ENCODE assay signal across 1 cellular context in genomic region chr19:984165-984967, GRCh38.
TF ChIP-seq lines count a peak whose summit lies in the region.

Gene WDR18 (plus strand): TSS chr19:984345. CDS start chr19:984354, 9 bp downstream.

TF ChIP-seq in HepG2, 621 proteins besides CTCF, POLR2A, EP300 and RAD21 (continued from another document and continues in another):
- TF ChIP-seq, protein P1, sequence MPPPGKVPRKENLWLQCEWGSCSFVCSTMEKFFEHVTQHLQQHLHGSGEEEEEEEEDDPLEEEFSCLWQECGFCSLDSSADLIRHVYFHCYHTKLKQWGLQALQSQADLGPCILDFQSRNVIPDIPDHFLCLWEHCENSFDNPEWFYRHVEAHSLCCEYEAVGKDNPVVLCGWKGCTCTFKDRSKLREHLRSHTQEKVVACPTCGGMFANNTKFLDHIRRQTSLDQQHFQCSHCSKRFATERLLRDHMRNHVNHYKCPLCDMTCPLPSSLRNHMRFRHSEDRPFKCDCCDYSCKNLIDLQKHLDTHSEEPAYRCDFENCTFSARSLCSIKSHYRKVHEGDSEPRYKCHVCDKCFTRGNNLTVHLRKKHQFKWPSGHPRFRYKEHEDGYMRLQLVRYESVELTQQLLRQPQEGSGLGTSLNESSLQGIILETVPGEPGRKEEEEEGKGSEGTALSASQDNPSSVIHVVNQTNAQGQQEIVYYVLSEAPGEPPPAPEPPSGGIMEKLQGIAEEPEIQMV (CRISPR knock-in tag; IDR thresholded peaks at IDR 0.05; ENCODE audit: low read depth), result peak; percentile 65; the same call in 1 of the 2 replicates
- peak; percentile 20; the same call in 1 of the 2 replicates for TF ChIP-seq ZNF205 (CRISPR knock-in tag; IDR thresholded peaks at IDR 0.05)
- TF ChIP-seq, protein P2, sequence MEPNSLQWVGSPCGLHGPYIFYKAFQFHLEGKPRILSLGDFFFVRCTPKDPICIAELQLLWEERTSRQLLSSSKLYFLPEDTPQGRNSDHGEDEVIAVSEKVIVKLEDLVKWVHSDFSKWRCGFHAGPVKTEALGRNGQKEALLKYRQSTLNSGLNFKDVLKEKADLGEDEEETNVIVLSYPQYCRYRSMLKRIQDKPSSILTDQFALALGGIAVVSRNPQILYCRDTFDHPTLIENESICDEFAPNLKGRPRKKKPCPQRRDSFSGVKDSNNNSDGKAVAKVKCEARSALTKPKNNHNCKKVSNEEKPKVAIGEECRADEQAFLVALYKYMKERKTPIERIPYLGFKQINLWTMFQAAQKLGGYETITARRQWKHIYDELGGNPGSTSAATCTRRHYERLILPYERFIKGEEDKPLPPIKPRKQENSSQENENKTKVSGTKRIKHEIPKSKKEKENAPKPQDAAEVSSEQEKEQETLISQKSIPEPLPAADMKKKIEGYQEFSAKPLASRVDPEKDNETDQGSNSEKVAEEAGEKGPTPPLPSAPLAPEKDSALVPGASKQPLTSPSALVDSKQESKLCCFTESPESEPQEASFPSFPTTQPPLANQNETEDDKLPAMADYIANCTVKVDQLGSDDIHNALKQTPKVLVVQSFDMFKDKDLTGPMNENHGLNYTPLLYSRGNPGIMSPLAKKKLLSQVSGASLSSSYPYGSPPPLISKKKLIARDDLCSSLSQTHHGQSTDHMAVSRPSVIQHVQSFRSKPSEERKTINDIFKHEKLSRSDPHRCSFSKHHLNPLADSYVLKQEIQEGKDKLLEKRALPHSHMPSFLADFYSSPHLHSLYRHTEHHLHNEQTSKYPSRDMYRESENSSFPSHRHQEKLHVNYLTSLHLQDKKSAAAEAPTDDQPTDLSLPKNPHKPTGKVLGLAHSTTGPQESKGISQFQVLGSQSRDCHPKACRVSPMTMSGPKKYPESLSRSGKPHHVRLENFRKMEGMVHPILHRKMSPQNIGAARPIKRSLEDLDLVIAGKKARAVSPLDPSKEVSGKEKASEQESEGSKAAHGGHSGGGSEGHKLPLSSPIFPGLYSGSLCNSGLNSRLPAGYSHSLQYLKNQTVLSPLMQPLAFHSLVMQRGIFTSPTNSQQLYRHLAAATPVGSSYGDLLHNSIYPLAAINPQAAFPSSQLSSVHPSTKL (CRISPR knock-in tag; IDR thresholded peaks at IDR 0.05), result 0 out of 2 replicates have a peak, but pooled peaks have one; percentile 11
- no peak for TF ChIP-seq ZNF556 (CRISPR knock-in tag; IDR thresholded peaks at IDR 0.05; ENCODE audit: borderline replicate concordance)
- peak; percentile 27; the same call in 1 of the 2 replicates for TF ChIP-seq ZNF383 (CRISPR knock-in tag; IDR thresholded peaks at IDR 0.05; ENCODE audit: borderline replicate concordance)
- TF ChIP-seq ZNF18 (CRISPR knock-in tag; IDR thresholded peaks at IDR 0.05; ENCODE audit: insufficient replicate concordance), result no peak
- TF ChIP-seq ZNF451 (CRISPR knock-in tag; IDR thresholded peaks at IDR 0.05), result peak; percentile 87
- TF ChIP-seq RFX1 (IDR thresholded peaks at IDR 0.05), result no peak
- TF ChIP-seq, protein P3, sequence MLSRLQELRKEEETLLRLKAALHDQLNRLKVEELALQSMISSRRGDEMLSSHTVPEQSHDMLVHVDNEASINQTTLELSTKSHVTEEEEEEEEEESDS (CRISPR knock-in tag; IDR thresholded peaks at IDR 0.05; ENCODE audit: borderline replicate concordance), result peak; percentile 57; the same call in 1 of the 2 replicates
- peak; percentile 37; the same call in 1 of the 2 replicates for TF ChIP-seq ETV5 (CRISPR knock-in tag; IDR thresholded peaks at IDR 0.05; ENCODE audit: borderline replicate concordance)
- peak; percentile 40; the same call in 1 of the 2 replicates for TF ChIP-seq KDM3A (CRISPR knock-in tag; IDR thresholded peaks at IDR 0.05; ENCODE audit: low read depth)
- TF ChIP-seq, protein P4, sequence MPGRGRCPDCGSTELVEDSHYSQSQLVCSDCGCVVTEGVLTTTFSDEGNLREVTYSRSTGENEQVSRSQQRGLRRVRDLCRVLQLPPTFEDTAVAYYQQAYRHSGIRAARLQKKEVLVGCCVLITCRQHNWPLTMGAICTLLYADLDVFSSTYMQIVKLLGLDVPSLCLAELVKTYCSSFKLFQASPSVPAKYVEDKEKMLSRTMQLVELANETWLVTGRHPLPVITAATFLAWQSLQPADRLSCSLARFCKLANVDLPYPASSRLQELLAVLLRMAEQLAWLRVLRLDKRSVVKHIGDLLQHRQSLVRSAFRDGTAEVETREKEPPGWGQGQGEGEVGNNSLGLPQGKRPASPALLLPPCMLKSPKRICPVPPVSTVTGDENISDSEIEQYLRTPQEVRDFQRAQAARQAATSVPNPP (CRISPR knock-in tag; IDR thresholded peaks at IDR 0.05), result no peak
- TF ChIP-seq ZNF749 (CRISPR knock-in tag; IDR thresholded peaks at IDR 0.05; ENCODE audit: borderline replicate concordance), result no peak
- TF ChIP-seq, protein P5, sequence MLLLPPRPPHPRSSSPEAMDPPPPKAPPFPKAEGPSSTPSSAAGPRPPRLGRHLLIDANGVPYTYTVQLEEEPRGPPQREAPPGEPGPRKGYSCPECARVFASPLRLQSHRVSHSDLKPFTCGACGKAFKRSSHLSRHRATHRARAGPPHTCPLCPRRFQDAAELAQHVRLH (CRISPR knock-in tag; IDR thresholded peaks at IDR 0.05; ENCODE audit: borderline replicate concordance, low read depth), result 0 out of 2 replicates have a peak, but pooled peaks have one; percentile 18
- peak; percentile 98 for TF ChIP-seq GABPB1 (CRISPR knock-in tag; IDR thresholded peaks at IDR 0.05)
- peak; percentile 88 for TF ChIP-seq ZNF136 (CRISPR knock-in tag; IDR thresholded peaks at IDR 0.05; ENCODE audit: low read depth)
- no peak for TF ChIP-seq JUNB (CRISPR knock-in tag; IDR thresholded peaks at IDR 0.05; ENCODE audit: borderline replicate concordance)
- no peak for TF ChIP-seq ZFP36L2 (CRISPR knock-in tag; IDR thresholded peaks at IDR 0.05)
- TF ChIP-seq ZNF20 (CRISPR knock-in tag; IDR thresholded peaks at IDR 0.05), result no peak
- TF ChIP-seq SNAPC2 (CRISPR knock-in tag; IDR thresholded peaks at IDR 0.05), result peak; percentile 73; the same call in 1 of the 2 replicates
- peak; percentile 51; the same call in 1 of the 2 replicates for TF ChIP-seq POGZ (CRISPR knock-in tag; IDR thresholded peaks at IDR 0.05)
- TF ChIP-seq ZSCAN5A (CRISPR knock-in tag; IDR thresholded peaks at IDR 0.05; ENCODE audit: borderline replicate concordance), result 0 out of 2 replicates have a peak, but pooled peaks have one; percentile 83
- TF ChIP-seq LCORL (IDR thresholded peaks at IDR 0.05), result no peak
- peak; percentile 73 for TF ChIP-seq LCORL (CRISPR knock-in tag; IDR thresholded peaks at IDR 0.05)
- 0 out of 2 replicates have a peak, but pooled peaks have one; percentile 44 for TF ChIP-seq MTF2 (CRISPR knock-in tag; IDR thresholded peaks at IDR 0.05; ENCODE audit: borderline replicate concordance)
- TF ChIP-seq, protein P6, sequence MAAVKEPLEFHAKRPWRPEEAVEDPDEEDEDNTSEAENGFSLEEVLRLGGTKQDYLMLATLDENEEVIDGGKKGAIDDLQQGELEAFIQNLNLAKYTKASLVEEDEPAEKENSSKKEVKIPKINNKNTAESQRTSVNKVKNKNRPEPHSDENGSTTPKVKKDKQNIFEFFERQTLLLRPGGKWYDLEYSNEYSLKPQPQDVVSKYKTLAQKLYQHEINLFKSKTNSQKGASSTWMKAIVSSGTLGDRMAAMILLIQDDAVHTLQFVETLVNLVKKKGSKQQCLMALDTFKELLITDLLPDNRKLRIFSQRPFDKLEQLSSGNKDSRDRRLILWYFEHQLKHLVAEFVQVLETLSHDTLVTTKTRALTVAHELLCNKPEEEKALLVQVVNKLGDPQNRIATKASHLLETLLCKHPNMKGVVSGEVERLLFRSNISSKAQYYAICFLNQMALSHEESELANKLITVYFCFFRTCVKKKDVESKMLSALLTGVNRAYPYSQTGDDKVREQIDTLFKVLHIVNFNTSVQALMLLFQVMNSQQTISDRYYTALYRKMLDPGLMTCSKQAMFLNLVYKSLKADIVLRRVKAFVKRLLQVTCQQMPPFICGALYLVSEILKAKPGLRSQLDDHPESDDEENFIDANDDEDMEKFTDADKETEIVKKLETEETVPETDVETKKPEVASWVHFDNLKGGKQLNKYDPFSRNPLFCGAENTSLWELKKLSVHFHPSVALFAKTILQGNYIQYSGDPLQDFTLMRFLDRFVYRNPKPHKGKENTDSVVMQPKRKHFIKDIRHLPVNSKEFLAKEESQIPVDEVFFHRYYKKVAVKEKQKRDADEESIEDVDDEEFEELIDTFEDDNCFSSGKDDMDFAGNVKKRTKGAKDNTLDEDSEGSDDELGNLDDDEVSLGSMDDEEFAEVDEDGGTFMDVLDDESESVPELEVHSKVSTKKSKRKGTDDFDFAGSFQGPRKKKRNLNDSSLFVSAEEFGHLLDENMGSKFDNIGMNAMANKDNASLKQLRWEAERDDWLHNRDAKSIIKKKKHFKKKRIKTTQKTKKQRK (IDR thresholded peaks at IDR 0.05; ENCODE audit: low read length), result no peak
- no peak for TF ChIP-seq ZNF30 (CRISPR knock-in tag; IDR thresholded peaks at IDR 0.05)
- 0 out of 2 replicates have a peak, but pooled peaks have one; percentile 52 for TF ChIP-seq ZNF234 (CRISPR knock-in tag; conservative IDR thresholded peaks at IDR 0.05)
- peak; percentile 73 for TF ChIP-seq TFDP2 (CRISPR knock-in tag; IDR thresholded peaks at IDR 0.05)
- TF ChIP-seq ZNF616 (CRISPR knock-in tag; IDR thresholded peaks at IDR 0.05; ENCODE audit: low read depth), result peak; percentile 80; the same call in 1 of the 2 replicates
- TF ChIP-seq, protein P7, sequence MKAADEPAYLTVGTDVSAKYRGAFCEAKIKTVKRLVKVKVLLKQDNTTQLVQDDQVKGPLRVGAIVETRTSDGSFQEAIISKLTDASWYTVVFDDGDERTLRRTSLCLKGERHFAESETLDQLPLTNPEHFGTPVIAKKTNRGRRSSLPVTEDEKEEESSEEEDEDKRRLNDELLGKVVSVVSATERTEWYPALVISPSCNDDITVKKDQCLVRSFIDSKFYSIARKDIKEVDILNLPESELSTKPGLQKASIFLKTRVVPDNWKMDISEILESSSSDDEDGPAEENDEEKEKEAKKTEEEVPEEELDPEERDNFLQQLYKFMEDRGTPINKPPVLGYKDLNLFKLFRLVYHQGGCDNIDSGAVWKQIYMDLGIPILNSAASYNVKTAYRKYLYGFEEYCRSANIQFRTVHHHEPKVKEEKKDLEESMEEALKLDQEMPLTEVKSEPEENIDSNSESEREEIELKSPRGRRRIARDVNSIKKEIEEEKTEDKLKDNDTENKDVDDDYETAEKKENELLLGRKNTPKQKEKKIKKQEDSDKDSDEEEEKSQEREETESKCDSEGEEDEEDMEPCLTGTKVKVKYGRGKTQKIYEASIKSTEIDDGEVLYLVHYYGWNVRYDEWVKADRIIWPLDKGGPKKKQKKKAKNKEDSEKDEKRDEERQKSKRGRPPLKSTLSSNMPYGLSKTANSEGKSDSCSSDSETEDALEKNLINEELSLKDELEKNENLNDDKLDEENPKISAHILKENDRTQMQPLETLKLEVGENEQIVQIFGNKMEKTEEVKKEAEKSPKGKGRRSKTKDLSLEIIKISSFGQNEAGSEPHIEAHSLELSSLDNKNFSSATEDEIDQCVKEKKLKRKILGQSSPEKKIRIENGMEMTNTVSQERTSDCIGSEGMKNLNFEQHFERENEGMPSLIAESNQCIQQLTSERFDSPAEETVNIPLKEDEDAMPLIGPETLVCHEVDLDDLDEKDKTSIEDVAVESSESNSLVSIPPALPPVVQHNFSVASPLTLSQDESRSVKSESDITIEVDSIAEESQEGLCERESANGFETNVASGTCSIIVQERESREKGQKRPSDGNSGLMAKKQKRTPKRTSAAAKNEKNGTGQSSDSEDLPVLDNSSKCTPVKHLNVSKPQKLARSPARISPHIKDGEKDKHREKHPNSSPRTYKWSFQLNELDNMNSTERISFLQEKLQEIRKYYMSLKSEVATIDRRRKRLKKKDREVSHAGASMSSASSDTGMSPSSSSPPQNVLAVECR (CRISPR knock-in tag; IDR thresholded peaks at IDR 0.05; ENCODE audit: borderline replicate concordance), result peak; percentile 87
- TF ChIP-seq TOE1 (CRISPR knock-in tag; IDR thresholded peaks at IDR 0.05), result 0 out of 2 replicates have a peak, but pooled peaks have one; percentile 27
- 0 out of 2 replicates have a peak, but pooled peaks have one; percentile 28 for TF ChIP-seq ZFP41 (CRISPR knock-in tag; IDR thresholded peaks at IDR 0.05; ENCODE audit: borderline replicate concordance)
- peak; percentile 94 for TF ChIP-seq ZNF547 (CRISPR knock-in tag; IDR thresholded peaks at IDR 0.05)
- TF ChIP-seq FOXO1 (CRISPR knock-in tag; IDR thresholded peaks at IDR 0.05), result peak; percentile 35; the same call in 1 of the 2 replicates
- no peak for TF ChIP-seq SKI (IDR thresholded peaks at IDR 0.05; ENCODE audit: partially characterized antibody)
- TF ChIP-seq MTF1 (CRISPR knock-in tag; IDR thresholded peaks at IDR 0.05), result no peak
- TF ChIP-seq ZNF619 (CRISPR knock-in tag; IDR thresholded peaks at IDR 0.05), result peak; percentile 69; the same call in 1 of the 2 replicates
